Comparison of ENCODE assay signal across 22 cellular contexts in the genomic region with DNA sequence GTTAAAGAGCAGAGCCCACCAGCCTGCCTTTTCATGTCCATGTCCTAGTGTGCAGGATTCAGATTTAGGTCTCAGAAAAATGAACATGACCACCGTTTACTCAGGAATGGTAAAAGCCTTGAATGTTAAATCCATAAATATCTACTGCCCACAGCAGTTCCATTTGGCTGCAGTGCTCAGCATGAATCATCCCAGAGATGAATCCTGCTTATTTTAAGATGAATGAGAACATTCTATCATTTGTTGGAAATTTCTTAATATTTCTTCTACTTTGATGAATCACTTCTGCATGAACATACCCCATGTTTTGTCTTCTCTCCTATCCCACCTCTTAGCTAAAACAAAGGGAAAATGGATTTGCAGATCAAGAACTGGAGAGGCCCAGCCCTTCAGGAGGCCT. TPM values are rescaled to one million over a fixed set of nuclear protein-coding genes. Genes with fewer than 3 reads are reported as not detected.
DNase-seq lines count a peak whose midpoint lies in the region; ATAC-seq and TF ChIP-seq lines count a peak whose summit lies in the region.
"Had no signal": no experiment of that assay in that cellular context is flagged by ENCODE, and none has a peak within 500 bp of the region (broad histone marks: within the 10 kb centered on the region; RNA-seq: fewer than 3 reads in every experiment).

No MANE protein-coding gene starts in this region.

- DNase-seq in AG10803 (ENCODE audit: low read depth) (peak; percentile 52), LHCN-M2 (ENCODE audit: low read depth) (peak; percentile 68), cardiac fibroblast (ENCODE audit: low read depth in 2 of 2) (peak; percentile 10 to 62), hepatic stellate cell (ENCODE audit: low spot score) (peak; percentile 50), upper lobe of right lung (no peak)
- DNase-seq in activated T-cell treated with anti-CD3 and anti-CD28 coated beads, Interleukin-2, amount 50 U/mL, for 4 hours: no peak
- DNase-seq: activated CD4-positive, alpha-beta T cell treated with anti-CD3 and anti-CD28 coated beads, Interleukin-2, amount 50 U/mL, for 48 hours; Calu3; cerebellar nuclear complex; NCI-H1417; NCI-H69; occipital lobe; Right ventricle myocardium superior; stimulated activated CD4-positive, alpha-beta T cell treated with anti-CD3 and anti-CD28 coated beads, Interleukin-2, amount 100 ng/mL, for 24 hours; stimulated activated naive CD8-positive, alpha-beta T cell treated with anti-CD3 and anti-CD28 coated beads, Interleukin-15, amount 100 ng/mL, for 72 hours; T-helper 1 cell had no signal

- H3K27me3 Mint-ChIP-seq in activated T-cell treated with anti-CD3 and anti-CD28 coated beads, Interleukin-2, amount 50 U/mL, for 4 hours (ENCODE audit: low read depth): no peaks in the 10 kb centered on the region
- H3K27me3 Mint-ChIP-seq: activated naive CD8-positive, alpha-beta T cell; stimulated activated naive CD8-positive, alpha-beta T cell treated with anti-CD3 and anti-CD28 coated beads, Interleukin-15, amount 100 ng/mL, for 72 hours had no signal

- no peaks in the 10 kb centered on the region for H3K4me1 ChIP-seq in upper lobe of right lung

- no peaks in the 10 kb centered on the region for H3K4me1 Mint-ChIP-seq in activated T-cell treated with anti-CD3 and anti-CD28 coated beads, Interleukin-2, amount 50 U/mL, for 4 hours (ENCODE audit: low read depth)
- H3K4me1 Mint-ChIP-seq: stimulated activated naive CD8-positive, alpha-beta T cell treated with anti-CD3 and anti-CD28 coated beads, Interleukin-15, amount 100 ng/mL, for 72 hours had no signal

- H3K36me3 Mint-ChIP-seq in activated T-cell treated with anti-CD3 and anti-CD28 coated beads, Interleukin-2, amount 50 U/mL, for 4 hours (ENCODE audit: insufficient read depth): no peaks in the 10 kb centered on the region

- no peaks in the 10 kb centered on the region for H3K36me3 ChIP-seq in upper lobe of right lung
- H3K36me3 ChIP-seq: WERI-Rb-1 had no signal

- intact Hi-C loops in upper lobe of right lung (cut with DNase I): no loop called here

- H3K4me3 Mint-ChIP-seq in activated T-cell treated with anti-CD3 and anti-CD28 coated beads, Interleukin-2, amount 50 U/mL, for 4 hours: no peak overlapping the region
- H3K4me3 Mint-ChIP-seq: activated naive CD8-positive, alpha-beta T cell; stimulated activated naive CD8-positive, alpha-beta T cell treated with anti-CD3 and anti-CD28 coated beads, Interleukin-15, amount 100 ng/mL, for 72 hours had no signal

- H3K27ac ChIP-seq in upper lobe of right lung: no peak overlapping the region
- H3K27ac ChIP-seq: WERI-Rb-1 had no signal

- H3K9me3 ChIP-seq in upper lobe of right lung: no peaks in the 10 kb centered on the region

- H3K9me3 Mint-ChIP-seq in activated T-cell treated with anti-CD3 and anti-CD28 coated beads, Interleukin-2, amount 50 U/mL, for 4 hours: no peaks in the 10 kb centered on the region
- H3K9me3 Mint-ChIP-seq: stimulated activated naive CD8-positive, alpha-beta T cell treated with anti-CD3 and anti-CD28 coated beads, Interleukin-15, amount 100 ng/mL, for 72 hours had no signal

- no peaks in the 10 kb centered on the region for H3K27me3 ChIP-seq in upper lobe of right lung

- ATAC-seq in GM21786 (IDR thresholded peaks at IDR 0.05; ENCODE audit: unreplicated experiment): no peak
- no peak for ATAC-seq in GM18907 (IDR thresholded peaks at IDR 0.05; ENCODE audit: unreplicated experiment)
- ATAC-seq in activated T-cell treated with anti-CD3 and anti-CD28 coated beads, Interleukin-2, amount 50 U/mL, for 4 hours: no peak
- no peak for ATAC-seq in upper lobe of right lung
- ATAC-seq: GM12878; sciatic nerve; stimulated activated naive CD8-positive, alpha-beta T cell treated with anti-CD3 and anti-CD28 coated beads, Interleukin-15, amount 100 ng/mL, for 72 hours had no signal

- no peak overlapping the region for H3K4me3 ChIP-seq in AG10803 (ENCODE audit: low read length)
- H3K4me3 ChIP-seq in cardiac fibroblast (replicated peaks in 1 of 2; ENCODE audit: low read depth in 2 of 2, low read length in 2 of 2): no peak overlapping the region
- no peak overlapping the region for H3K4me3 ChIP-seq in upper lobe of right lung
- H3K4me3 ChIP-seq: GM12878 had no signal

- no peak for TF ChIP-seq CTCF in AG10803 (conservative IDR thresholded peaks at IDR 0.05; ENCODE audit: low read length)
- TF ChIP-seq CTCF in cardiac fibroblast (IDR thresholded peaks at IDR 0.05; ENCODE audit: low read depth, low read length): no peak
- TF ChIP-seq CTCF in upper lobe of right lung (IDR thresholded peaks at IDR 0.05): no peak

RNA-seq across cellular contexts. Expression of a gene that starts 47.5 kb away (rescaled TPM):
- total RNA-seq in LHCN-M2 (2014; rRNA removed) (3.5 and 3.7 TPM in 2 replicates), upper lobe of right lung (0.61 TPM)
- polyA plus RNA-seq in LHCN-M2 (2012): 1.6 TPM
- under 1 TPM; 0.22 to 0.33 (median 0.26) TPM for total RNA-seq in activated T-cell treated with anti-CD3 and anti-CD28 coated beads, Interleukin-2, amount 50 U/mL, for 4 hours

Comparison
In these comparisons a context has a peak if more than half of its experiments do, and no peak if none do; other contexts are left out.
1. DNase-seq: peak in AG10803 (single experiment), LHCN-M2 (single experiment), cardiac fibroblast (2 of 2) and hepatic stellate cell (single experiment); none in activated T-cell treated with anti-CD3 and anti-CD28 coated beads, Interleukin-2, amount 50 U/mL, for 4 hours (single experiment) and upper lobe of right lung (single experiment).